ENCODE assay signal across 14 cellular contexts in genomic region chr9:123002754-123003153, GRCh38. TPM values are rescaled to one million over a fixed set of nuclear protein-coding genes. Genes with fewer than 3 reads are reported as not detected.
A peak's percentile ranks its signal among the peaks of the same experiment; 100 is the strongest.
DNase-seq lines count a peak whose midpoint lies in the region; TF ChIP-seq lines count a peak whose summit lies in the region.
"Had no signal": no experiment of that assay in that cellular context is flagged by ENCODE, and none has a peak within 500 bp of the region (broad histone marks: within the 10 kb centered on the region; RNA-seq: fewer than 3 reads in every experiment).

No MANE protein-coding gene starts in this region.

- no peak for TF ChIP-seq CTCF in AG04450 (IDR thresholded peaks at IDR 0.05; ENCODE audit: low read depth, low read length)
- no peak for TF ChIP-seq CTCF in endodermal cell (conservative IDR thresholded peaks at IDR 0.05)
- no peak for TF ChIP-seq CTCF in nephron (IDR thresholded peaks at IDR 0.05; ENCODE audit: unreplicated experiment in 3 of 3)
- no peak for TF ChIP-seq CTCF in RWPE1 (conservative IDR thresholded peaks at IDR 0.05; ENCODE audit: low read depth)

- H3K4me1 Mint-ChIP-seq in endodermal cell (peaks cover 11% of the 10 kb centered on the region), nephron (peaks cover 17% of the 10 kb centered on the region)

- H3K9me3 Mint-ChIP-seq in endodermal cell (no peaks in the 10 kb centered on the region), nephron (no peaks in the 10 kb centered on the region)
- H3K9me3 Mint-ChIP-seq: brain, naive B cell had no signal

- H3K27me3 ChIP-seq in AG04450 (ENCODE audit: control insufficient read depth, insufficient read depth, low read length) (no peaks in the 10 kb centered on the region), endodermal cell (ENCODE audit: control insufficient read depth, insufficient read depth, low read length, poor library complexity, severe bottlenecking) (no peaks in the 10 kb centered on the region)

- H3K36me3 Mint-ChIP-seq in endodermal cell (ENCODE audit: low read depth) (peaks cover 27% of the 10 kb centered on the region), nephron (ENCODE audit: low read depth) (peaks cover 48% of the 10 kb centered on the region)

- no peak overlapping the region for H3K9ac ChIP-seq in endodermal cell (ENCODE audit: extremely low read depth, low read length, poor library complexity, severe bottlenecking)

- no peaks in the 10 kb centered on the region for H3K27me3 Mint-ChIP-seq in endodermal cell (ENCODE audit: insufficient read depth)
- H3K27me3 Mint-ChIP-seq in nephron (ENCODE audit: low read depth), result no peaks in the 10 kb centered on the region
- H3K27me3 Mint-ChIP-seq: brain, naive B cell had no signal

- 76 to 92% methylated on average over 2 to 5 of the region's 5 CpGs for WGBS in endodermal cell (ENCODE audit: insufficient coverage in 1 of 2, insufficient read length in 1 of 2), 2 experiments

- peak overlapping the region; percentile 49 for H3K27ac Mint-ChIP-seq in endodermal cell
- peak overlapping the region; percentile 97 to 98 (median 98) for H3K27ac Mint-ChIP-seq in nephron

- CTCF ChIA-PET in AG04450 (lab: Charles Lee), result interaction anchor here (1.5 kb wide), 1 partner anchor 12 kb away, joined by 4 read pairs; no protein-coding TSS in a partner anchor
- CTCF ChIA-PET in HEK293T (lab: Yijun Ruan, JAX), result no interaction called here
- CTCF ChIA-PET in RWPE1 (lab: Yijun Ruan, JAX), result no interaction called here

- H3K4me3 ChIP-seq in AG04450 (ENCODE audit: low read depth, low read length), result no peak overlapping the region
- H3K4me3 ChIP-seq in endodermal cell (ENCODE audit: low read length), result peak overlapping the region; percentile 37

- POLR2A ChIA-PET in AG04450 (lab: Yijun Ruan, JAX) (no interaction called here), HEK293T (lab: Yijun Ruan, JAX) (no interaction called here), RWPE1 (lab: Yijun Ruan, JAX; ENCODE audit: low non-redundant PET) (no interaction called here)

- H3K36me3 ChIP-seq in endodermal cell (ENCODE audit: control insufficient read depth, insufficient read depth, low read length), result peaks cover 36% of the 10 kb centered on the region

- no peak for DNase-seq in AG04450 (ENCODE audit: low read depth, low spot score)
- DNase-seq in OCI-M1 (lab: John Stamatoyannopoulos, UW), result peak; percentile 71
- DNase-seq in endodermal cell, result no peak
- DNase-seq in NCI-H748 (lab: John Stamatoyannopoulos, UW; ENCODE audit: unreplicated experiment), result no peak
- no peak for DNase-seq in HEK293T (ENCODE audit: extremely low spot score)
- no peak for DNase-seq in RWPE1 (ENCODE audit: low spot score)
- no peak for DNase-seq in NCI-H2227 (lab: John Stamatoyannopoulos, UW; ENCODE audit: unreplicated experiment)
- DNase-seq: activated CD4-positive, alpha-beta T cell treated with anti-CD3 and anti-CD28 coated beads for 4 hours; DMS53; KG1; naive B cell; NCI-H2029 had no signal

- H3K4me1 ChIP-seq in endodermal cell (ENCODE audit: control insufficient read depth, insufficient read depth, low read length), result no peaks in the 10 kb centered on the region

- H3K27ac ChIP-seq in AG04450 (ENCODE audit: low read depth, low read length), result peak overlapping the region; percentile 42
- no peak overlapping the region for H3K27ac ChIP-seq in endodermal cell (ENCODE audit: low read depth, low read length)
- no peak overlapping the region for H3K27ac ChIP-seq in RWPE1

- H3K9me3 ChIP-seq in AG04450 (ENCODE audit: control insufficient read depth, insufficient read depth, low read length) (no peaks in the 10 kb centered on the region), endodermal cell (ENCODE audit: control insufficient read depth, low read length) (no peaks in the 10 kb centered on the region)

- no peak overlapping the region for H3K4me3 Mint-ChIP-seq in endodermal cell
- H3K4me3 Mint-ChIP-seq in nephron, result peak overlapping the region; percentile 8 to 51 (median 41)
- H3K4me3 Mint-ChIP-seq: brain, naive B cell had no signal

TF ChIP-seq in HEK293T, 16 proteins besides CTCF, POLR2A, EP300 and RAD21:
- TF ChIP-seq CTBP1 (IDR thresholded peaks at IDR 0.05; ENCODE audit: borderline replicate concordance) (no peak), ELF4 (IDR thresholded peaks at IDR 0.05) (no peak), SP1 (IDR thresholded peaks at IDR 0.05) (no peak), NFRKB (IDR thresholded peaks at IDR 0.05) (no peak), HDGF (IDR thresholded peaks at IDR 0.05; ENCODE audit: borderline replicate concordance) (no peak), FOXM1 (IDR thresholded peaks at IDR 0.05; ENCODE audit: borderline replicate concordance) (no peak), BHLHE40 (IDR thresholded peaks at IDR 0.05; ENCODE audit: borderline replicate concordance) (no peak), FOXA1 (IDR thresholded peaks at IDR 0.05) (no peak), FOXK2 (IDR thresholded peaks at IDR 0.05) (no peak), L3MBTL2 (conservative IDR thresholded peaks at IDR 0.05) (no peak), SUZ12 (IDR thresholded peaks at IDR 0.05) (no peak), PKNOX1 (IDR thresholded peaks at IDR 0.05) (no peak), TARDBP (IDR thresholded peaks at IDR 0.05) (no peak), ARNT (IDR thresholded peaks at IDR 0.05) (no peak)

RNA-seq across cellular contexts. Expression of gene GPR21, which starts 30.7 kb away (rescaled TPM):
- 0.35 TPM in 1 of 2 replicates, not detected in the other for polyA plus RNA-seq in AG04450 (2011; rRNA removed)
- polyA minus RNA-seq in AG04450 (2011; rRNA and poly(A)+ RNA removed), result 8.9 and 12.0 TPM in 2 replicates
- total RNA-seq in endodermal cell, result 1 to 10 TPM; 1.5 to 1.8 TPM
- not detected for polyA plus RNA-seq in endodermal cell (2013, experiment 1 of 2)
- polyA plus RNA-seq in endodermal cell (2013, experiment 2 of 2), result not detected
